24 cellular contexts compared by ENCODE assay signal in the genomic region with DNA sequence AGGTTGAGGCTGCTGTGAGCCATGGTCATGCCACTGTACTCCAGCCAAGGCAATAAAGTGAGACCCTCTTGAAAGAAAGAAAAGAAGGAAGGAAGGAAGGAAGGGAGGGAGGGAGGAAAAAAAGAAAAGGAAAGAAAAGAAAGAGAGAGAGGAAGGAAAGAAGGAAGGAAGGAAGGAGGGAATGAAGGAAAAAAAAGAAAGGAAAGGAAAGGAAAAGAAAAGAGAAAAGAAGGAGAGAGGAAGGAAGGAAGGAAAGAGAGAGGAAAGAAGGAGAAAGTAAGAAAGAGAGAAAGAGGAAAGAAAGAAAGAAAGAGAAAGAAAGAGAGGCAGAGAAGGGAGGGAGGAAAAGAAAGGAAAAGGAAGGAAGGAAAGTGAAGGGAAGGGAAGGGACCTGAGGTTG.
"Had no signal": no experiment of that assay in that cellular context is flagged by ENCODE, and none has a peak within 500 bp of the region (broad histone marks: within the 10 kb centered on the region; RNA-seq: fewer than 3 reads in every experiment).

No MANE protein-coding gene starts in this region.

- H3K4me3 ChIP-seq: colonic mucosa, esophagus squamous epithelium, gastrocnemius medialis, heart right ventricle, left lung, lower lobe of right lung, mucosa of descending colon had no signal

- H3K9me3 ChIP-seq: colonic mucosa, esophagus squamous epithelium, gastrocnemius medialis, heart right ventricle, left lung, lower lobe of right lung, mucosa of descending colon had no signal

- H3K4me1 ChIP-seq: colonic mucosa, esophagus squamous epithelium, gastrocnemius medialis, heart right ventricle, left lung, lower lobe of right lung had no signal

- H3K4me3 Mint-ChIP-seq: dendritic cell treated with granulocyte-macrophage colony-stimulating factor and Interleukin-4, amounts not matched to agents 40 ng/mL and 50 ng/mL, for 4 days; effector memory CD8-positive, alpha-beta T cell; endodermal cell; mesothelial cell of epicardium had no signal

- H3K27ac ChIP-seq: colonic mucosa, epithelial cell of prostate, esophagus squamous epithelium, gastrocnemius medialis, heart right ventricle, left lung, lower lobe of right lung had no signal

- H3K36me3 Mint-ChIP-seq: mesothelial cell of epicardium had no signal

- H3K36me3 ChIP-seq: colonic mucosa, esophagus squamous epithelium, gastrocnemius medialis, heart right ventricle, left lung, lower lobe of right lung had no signal

- DNase-seq: colonic mucosa; cortex of kidney; effector CD8-positive, alpha-beta T cell; effector memory CD8-positive, alpha-beta T cell; endodermal cell; erythroblast; esophagus squamous epithelium; foreskin fibroblast; foreskin melanocyte; gastrocnemius medialis; glutamatergic neuron; head of caudate nucleus; heart right ventricle; hippocampal formation; left cardiac atrium; left lung; left ventricle myocardium superior; lower lobe of right lung; mesenchymal stem cell; mucosa of descending colon had no signal

- ATAC-seq: effector memory CD8-positive, alpha-beta T cell; esophagus mucosa; gastrocnemius medialis; heart right ventricle; left cardiac atrium; left lung; left ventricle myocardium superior; lower lobe of right lung; mucosa of descending colon had no signal

- H3K27ac Mint-ChIP-seq: dendritic cell treated with granulocyte-macrophage colony-stimulating factor and Interleukin-4, amounts not matched to agents 40 ng/mL and 50 ng/mL, for 4 days; effector memory CD8-positive, alpha-beta T cell; endodermal cell; mesothelial cell of epicardium had no signal

- H3K27me3 ChIP-seq: colonic mucosa, esophagus squamous epithelium, gastrocnemius medialis, heart right ventricle, left lung had no signal

- H3K9me3 Mint-ChIP-seq: dendritic cell treated with granulocyte-macrophage colony-stimulating factor and Interleukin-4, amounts not matched to agents 40 ng/mL and 50 ng/mL, for 4 days; effector memory CD8-positive, alpha-beta T cell; endodermal cell; mesothelial cell of epicardium had no signal

- H3K27me3 Mint-ChIP-seq: dendritic cell treated with granulocyte-macrophage colony-stimulating factor and Interleukin-4, amounts not matched to agents 40 ng/mL and 50 ng/mL, for 4 days had no signal
